ENCODE assay signal across 27 cellular contexts in the genomic region with DNA sequence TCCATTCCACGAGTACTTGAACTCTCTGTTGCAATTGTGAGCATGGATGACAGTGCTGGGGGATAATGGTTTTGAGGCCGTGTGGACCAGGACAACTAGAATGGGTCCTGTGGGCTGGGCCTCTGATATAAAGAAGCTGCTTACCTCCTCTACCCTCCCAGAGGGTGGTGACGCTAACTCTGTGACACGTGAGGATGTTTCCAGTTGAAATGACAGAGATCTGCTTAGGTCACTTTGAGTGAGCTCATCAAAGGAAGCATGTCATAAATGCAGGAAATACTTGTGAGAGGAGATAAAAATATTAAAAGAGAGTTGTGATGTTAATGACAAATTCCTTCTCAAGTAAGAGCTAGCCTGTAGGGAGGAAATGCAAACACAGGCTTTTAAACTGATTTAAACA. TPM values are rescaled to one million over a fixed set of nuclear protein-coding genes. Genes with fewer than 3 reads are reported as not detected.
A peak's percentile ranks its signal among the peaks of the same experiment; 100 is the strongest.
DNase-seq lines count a peak whose midpoint lies in the region; FAIRE-seq and TF ChIP-seq lines count a peak whose summit lies in the region.
"Had no signal": no experiment of that assay in that cellular context is flagged by ENCODE, and none has a peak within 500 bp of the region (broad histone marks: within the 10 kb centered on the region; RNA-seq: fewer than 3 reads in every experiment).

No MANE protein-coding gene starts in this region.

- H3K36me3 Mint-ChIP-seq in nephron progenitor cell (ENCODE audit: low read depth) = peaks cover 73% of the 10 kb centered on the region

- TF ChIP-seq CTCF in nephron progenitor cell (IDR thresholded peaks at IDR 0.05) = no peak

- H3K4me3 Mint-ChIP-seq in nephron progenitor cell = no peak overlapping the region
- H3K4me3 Mint-ChIP-seq: activated CD8-positive, alpha-beta T cell treated with anti-CD3 and anti-CD28 coated beads, Interleukin-2, amount 10 ng/mL, durations not matched to agents 7 days and 5 days; activated naive CD8-positive, alpha-beta T cell; CD4-positive, alpha-beta T cell had no signal

- peaks cover 8% of the 10 kb centered on the region for H3K4me1 Mint-ChIP-seq in nephron progenitor cell

- H3K27ac Mint-ChIP-seq in nephron progenitor cell = peak overlapping the region; percentile 64
- H3K27ac Mint-ChIP-seq: activated CD8-positive, alpha-beta T cell treated with anti-CD3 and anti-CD28 coated beads, Interleukin-2, amount 10 ng/mL, durations not matched to agents 7 days and 5 days; activated naive CD8-positive, alpha-beta T cell; CD4-positive, alpha-beta T cell had no signal

- FAIRE-seq in RCC 7860 (lab: Jason Lieb, UNC) = no peak
- FAIRE-seq: astrocyte had no signal

- DNase-seq in EH (ENCODE audit: low read depth) = peak; percentile 69
- DNase-seq in RCC 7860 (ENCODE audit: low spot score) = peak; percentile 12
- peak; percentile 89 to 95 for DNase-seq in dermis microvascular lymphatic vessel endothelial cell (ENCODE audit: low read depth in 2 of 2)
- DNase-seq in nephron progenitor cell = no peak
- DNase-seq in NCI-H510A (lab: John Stamatoyannopoulos, UW) = no peak
- no peak for DNase-seq in C1 segment of cervical spinal cord (lab: John Stamatoyannopoulos, UW)
- DNase-seq in activated effector memory CD4-positive, alpha-beta T cell treated with Interleukin-2 at 50 U/mL for 16 hours = no peak
- DNase-seq in DMS79 (lab: John Stamatoyannopoulos, UW) = no peak
- DNase-seq: activated CD8-positive, alpha-beta T cell treated with anti-CD3 and anti-CD28 coated beads, Interleukin-2, amount 10 ng/mL, durations not matched to agents 7 days and 5 days; CD4-positive, alpha-beta T cell; cerebellar nuclear complex; effector CD4-positive, alpha-beta T cell; GM23248; hippocampal formation; left ventricle myocardium inferior; MM.1S; NCI-H1417; NCI-H2081; NCI-H446; PC-3; SHP77; stimulated activated CD4-positive, alpha-beta T cell treated with anti-CD3 and anti-CD28 coated beads, Interleukin-4, amount 100 ng/mL, for 4 hours; stimulated activated naive CD8-positive, alpha-beta T cell treated with anti-CD3 and anti-CD28 coated beads, Interleukin-15, Interleukin-2, amounts not matched to agents 100 U/mL and 50 U/mL, for 24 hours; T1000; thyroid gland had no signal

- no peaks in the 10 kb centered on the region for H3K9me3 Mint-ChIP-seq in nephron progenitor cell
- H3K9me3 Mint-ChIP-seq: CD4-positive, alpha-beta T cell had no signal

- peaks cover 3% of the 10 kb centered on the region for H3K27me3 Mint-ChIP-seq in nephron progenitor cell (ENCODE audit: low read depth, poor library complexity)
- H3K27me3 Mint-ChIP-seq: activated naive CD8-positive, alpha-beta T cell; CD4-positive, alpha-beta T cell had no signal

RNA-seq across cellular contexts. Expression of a gene that starts 16.4 kb away (rescaled TPM):
- total RNA-seq in dermis microvascular lymphatic vessel endothelial cell = 20.3 and 25.2 TPM in 2 replicates

Comparison
In these comparisons a context has a peak if more than half of its experiments do, and no peak if none do; other contexts are left out.
1. DNase-seq: peak in EH (single experiment), RCC 7860 (single experiment) and dermis microvascular lymphatic vessel endothelial cell (2 of 2); none in nephron progenitor cell (single experiment), NCI-H510A (single experiment), C1 segment of cervical spinal cord (0 of 14), activated effector memory CD4-positive, alpha-beta T cell treated with Interleukin-2 at 50 U/mL for 16 hours (single experiment) and DMS79 (single experiment).